12 cellular contexts compared by ENCODE assay signal in genomic region chr5:102048940-102049339, GRCh38.
DNase-seq lines count a peak whose midpoint lies in the region; ATAC-seq and TF ChIP-seq lines count a peak whose summit lies in the region.
"Had no signal": no experiment of that assay in that cellular context is flagged by ENCODE, and none has a peak within 500 bp of the region (broad histone marks: within the 10 kb centered on the region; RNA-seq: fewer than 3 reads in every experiment).

No MANE protein-coding gene starts in this region.

- H4K91ac ChIP-seq in mesenchymal stem cell (ENCODE audit: low read length), result no peak overlapping the region

- H3K79me1 ChIP-seq in mesenchymal stem cell (replicated peaks; ENCODE audit: low read length, poor library complexity, severe bottlenecking), result no peaks in the 10 kb centered on the region

- H2AK5ac ChIP-seq in mesenchymal stem cell (ENCODE audit: low read length, severe bottlenecking), result no peak overlapping the region

- no peaks in the 10 kb centered on the region for H3K27me3 ChIP-seq in mesenchymal stem cell (ENCODE audit: control insufficient read depth in 1 of 2, insufficient read depth in 1 of 2, low read length in 2 of 2)
- no peaks in the 10 kb centered on the region for H3K27me3 ChIP-seq in transverse colon
- H3K27me3 ChIP-seq: thyroid gland had no signal

- no peak for DNase-seq in HEK293T (ENCODE audit: extremely low spot score)
- peak; percentile 14 for DNase-seq in NCI-H2029 (lab: John Stamatoyannopoulos, UW)
- peak; percentile 83 for DNase-seq in OCI-M1 (lab: John Stamatoyannopoulos, UW)
- DNase-seq in mesenchymal stem cell, result peak; percentile 44
- no peak for DNase-seq in transverse colon
- DNase-seq in activated T-cell treated with anti-CD3 and anti-CD28 coated beads, Interleukin-2, amount 50 U/mL, for 48 hours, result no peak
- DNase-seq: caudate nucleus; CD8-positive, alpha-beta memory T cell; left cardiac atrium; thyroid gland had no signal

- H3K36me3 ChIP-seq in mesenchymal stem cell (ENCODE audit: control insufficient read depth in 1 of 2, insufficient read depth in 2 of 2, low read depth in 1 of 2, low read length in 2 of 2) (no peaks in the 10 kb centered on the region), transverse colon (no peaks in the 10 kb centered on the region)
- H3K36me3 ChIP-seq: thyroid gland had no signal

- H3K27ac ChIP-seq in mesenchymal stem cell (ENCODE audit: low read length, poor library complexity, severe bottlenecking), result no peak overlapping the region
- no peak overlapping the region for H3K27ac ChIP-seq in transverse colon
- H3K27ac ChIP-seq: thyroid gland had no signal

- H3K4me3 ChIP-seq in mesenchymal stem cell (ENCODE audit: insufficient read depth in 1 of 2, low read depth in 1 of 2, low read length in 2 of 2) (no peak overlapping the region), transverse colon (no peak overlapping the region)
- H3K4me3 ChIP-seq: thyroid gland had no signal

- POLR2A ChIA-PET in HEK293T (lab: Yijun Ruan, JAX), result no interaction called here

- H3K4ac ChIP-seq in mesenchymal stem cell (ENCODE audit: low read depth in 1 of 2, low read length in 2 of 2), result no peak overlapping the region

- no peak overlapping the region for H3K9ac ChIP-seq in mesenchymal stem cell (ENCODE audit: low read length)

- CTCF ChIA-PET in HEK293T (lab: Yijun Ruan, JAX), result no interaction called here

- no peak for ATAC-seq in GM19467 (IDR thresholded peaks at IDR 0.05; ENCODE audit: unreplicated experiment)
- ATAC-seq: activated naive CD4-positive, alpha-beta T cell treated with anti-CD3 and anti-CD28 coated beads, Interleukin-2, amount 50 U/mL, for 72 hours; left cardiac atrium had no signal

- no peak overlapping the region for H2AFZ ChIP-seq in mesenchymal stem cell (ENCODE audit: low read depth, low read length)

- in situ Hi-C loops in transverse colon (cut with MboI; ENCODE audit: low pct_ligation_motif_present in 1 of 4, low pct_unique_long_range_greater_than_20kb in 1 of 4, low sequenced_read_pairs in 3 of 4), result no loop called here

- TF ChIP-seq EP300 in transverse colon (IDR thresholded peaks at IDR 0.05; ENCODE audit: low read depth), result no peak

- H4K8ac ChIP-seq in mesenchymal stem cell (ENCODE audit: low read length), result no peak overlapping the region

- TF ChIP-seq POLR2A in transverse colon (IDR thresholded peaks at IDR 0.05), result no peak

- WGBS in mesenchymal stem cell, result 100% methylated on average over 1 of the region's 1 CpG
- WGBS in transverse colon (ENCODE audit: low coverage in 1 of 2), 2 donors, result 92 to 100% methylated on average over 1 of the region's 1 CpG

- H2BK5ac ChIP-seq in mesenchymal stem cell (ENCODE audit: low read depth, low read length, poor library complexity, severe bottlenecking), result no peak overlapping the region

- H3K18ac ChIP-seq in mesenchymal stem cell (ENCODE audit: low read depth in 1 of 2, low read length in 2 of 2), result no peak overlapping the region

- no peak overlapping the region for H2BK12ac ChIP-seq in mesenchymal stem cell (ENCODE audit: low read length in 2 of 2)

- no peak overlapping the region for H3K4me2 ChIP-seq in mesenchymal stem cell (ENCODE audit: low read length, poor library complexity, severe bottlenecking)

- H2BK120ac ChIP-seq in mesenchymal stem cell (ENCODE audit: low read depth, low read length), result no peak overlapping the region

- no peak for TF ChIP-seq CTCF in transverse colon (IDR thresholded peaks at IDR 0.05)

- intact Hi-C loops in transverse colon (cut with DNase I; ENCODE audit: low total_unique reads), result no loop called here

- H3K4me1 ChIP-seq in mesenchymal stem cell (ENCODE audit: control insufficient read depth, insufficient read depth, low read depth, low read length) (no peaks in the 10 kb centered on the region), transverse colon (no peaks in the 10 kb centered on the region)
- H3K4me1 ChIP-seq: thyroid gland had no signal

- H2BK15ac ChIP-seq in mesenchymal stem cell (ENCODE audit: low read depth, poor library complexity, severe bottlenecking), result no peak overlapping the region

- H3K14ac ChIP-seq in mesenchymal stem cell (ENCODE audit: low read length in 2 of 2), result no peak overlapping the region

- no peak overlapping the region for H3K23ac ChIP-seq in mesenchymal stem cell (ENCODE audit: low read length in 2 of 2)

- H3K9me3 ChIP-seq in mesenchymal stem cell (ENCODE audit: control insufficient read depth, low read length), result no peaks in the 10 kb centered on the region
- H3K9me3 ChIP-seq in transverse colon, result no peaks in the 10 kb centered on the region
- H3K9me3 ChIP-seq: thyroid gland had no signal

TF ChIP-seq in HEK293T, 16 proteins besides CTCF, POLR2A, EP300 and RAD21:
- TF ChIP-seq PKNOX1 (IDR thresholded peaks at IDR 0.05) (peak; percentile 66), NFRKB (IDR thresholded peaks at IDR 0.05) (no peak), CTBP1 (IDR thresholded peaks at IDR 0.05; ENCODE audit: borderline replicate concordance) (no peak)
TF ChIP-seq in HEK293T: peak in this region for 1.

Comparison
In these comparisons a context has a peak if more than half of its experiments do, and no peak if none do; other contexts are left out.
1. DNase-seq: peak in NCI-H2029 (single experiment), OCI-M1 (single experiment) and mesenchymal stem cell (single experiment); none in HEK293T (single experiment), transverse colon (single experiment) and activated T-cell treated with anti-CD3 and anti-CD28 coated beads, Interleukin-2, amount 50 U/mL, for 48 hours (0 of 2).